In genomic region chr2:235614176-235614860, GRCh38 we compare ENCODE assay signal across 10 cellular contexts.
DNase-seq lines count a peak whose midpoint lies in the region; ATAC-seq, FAIRE-seq and TF ChIP-seq lines count a peak whose summit lies in the region.
"Had no signal": no experiment of that assay in that cellular context is flagged by ENCODE, and none has a peak within 500 bp of the region (broad histone marks: within the 10 kb centered on the region; RNA-seq: fewer than 3 reads in every experiment).

No MANE protein-coding gene starts in this region.

- H3K27me3 ChIP-seq in astrocyte (ENCODE audit: insufficient read depth, low read length) (no peaks in the 10 kb centered on the region), mesenchymal stem cell (ENCODE audit: control insufficient read depth in 1 of 2, insufficient read depth in 1 of 2, low read length in 2 of 2) (no peaks in the 10 kb centered on the region), prostate gland (replicated peaks; ENCODE audit: insufficient read depth) (no peaks in the 10 kb centered on the region)

- H3K27ac Mint-ChIP-seq in astrocyte (ENCODE audit: unreplicated experiment): no peak overlapping the region

- no peak overlapping the region for H3K14ac ChIP-seq in mesenchymal stem cell (ENCODE audit: low read length in 2 of 2)

- peaks cover 10% of the 10 kb centered on the region for H3K36me3 Mint-ChIP-seq in astrocyte (ENCODE audit: low read depth, unreplicated experiment)

- TF ChIP-seq POLR2A in NB4 (IDR thresholded peaks at IDR 0.05; ENCODE audit: extremely low read depth, insufficient read length) (no peak), prostate gland (IDR thresholded peaks at IDR 0.05) (no peak)

- peaks cover 73% of the 10 kb centered on the region for H4K20me1 ChIP-seq in astrocyte (ENCODE audit: insufficient read depth, low read length)

- 91% methylated on average over 14 of the region's 14 CpGs for WGBS in mesenchymal stem cell
- 84% methylated on average over 14 of the region's 14 CpGs for WGBS in prostate gland

- no peak overlapping the region for H2BK15ac ChIP-seq in mesenchymal stem cell (ENCODE audit: low read depth, poor library complexity, severe bottlenecking)

- no peak overlapping the region for H3K18ac ChIP-seq in mesenchymal stem cell (ENCODE audit: low read depth in 1 of 2, low read length in 2 of 2)

- H3K9me3 ChIP-seq in astrocyte (ENCODE audit: insufficient read depth, low read depth, low read length) (no peaks in the 10 kb centered on the region), mesenchymal stem cell (ENCODE audit: control insufficient read depth, low read length) (no peaks in the 10 kb centered on the region), prostate gland (no peaks in the 10 kb centered on the region)

- H3K9me3 Mint-ChIP-seq in astrocyte (ENCODE audit: unreplicated experiment): no peaks in the 10 kb centered on the region
- H3K9me3 Mint-ChIP-seq: central memory CD8-positive, alpha-beta T cell had no signal

- H3K4me3 ChIP-seq in AG10803 (ENCODE audit: low read length): peak overlapping the region; percentile 10; the same call in 1 of the 2 replicates
- no peak overlapping the region for H3K4me3 ChIP-seq in NB4 (ENCODE audit: low read depth, low read length)
- no peak overlapping the region for H3K4me3 ChIP-seq in astrocyte (ENCODE audit: insufficient read depth, low read depth, low read length)
- H3K4me3 ChIP-seq in mesenchymal stem cell (ENCODE audit: insufficient read depth in 1 of 2, low read depth in 1 of 2, low read length in 2 of 2): peak overlapping the region in 1 of 2 experiments; percentile 19
- no peak overlapping the region for H3K4me3 ChIP-seq in prostate gland

- peaks cover 28% of the 10 kb centered on the region for H3K4me1 ChIP-seq in astrocyte (ENCODE audit: insufficient read depth, low read length)
- peaks cover 19% of the 10 kb centered on the region for H3K4me1 ChIP-seq in mesenchymal stem cell (ENCODE audit: control insufficient read depth, insufficient read depth, low read depth, low read length)
- no peaks in the 10 kb centered on the region for H3K4me1 ChIP-seq in prostate gland (replicated peaks)

- DNase-seq in AG10803 (ENCODE audit: low read depth): peak; percentile 69
- peak; percentile 61 for DNase-seq in NB4 (ENCODE audit: low read depth)
- DNase-seq in astrocyte (ENCODE audit: low read depth): no peak
- DNase-seq in mesenchymal stem cell: no peak
- DNase-seq in prostate gland (ENCODE audit: low spot score): no peak
- no peak for DNase-seq in NCI-H526 treated with DMSO at 0.1 percent for 48 hours (lab: John Stamatoyannopoulos, UW)
- DNase-seq: NCI-H187 treated with DMSO at 0.1 percent for 48 hours had no signal

- H3K27me3 Mint-ChIP-seq in astrocyte (ENCODE audit: low read depth, unreplicated experiment): no peaks in the 10 kb centered on the region
- H3K27me3 Mint-ChIP-seq: central memory CD8-positive, alpha-beta T cell had no signal

- no peak overlapping the region for H4K8ac ChIP-seq in mesenchymal stem cell (ENCODE audit: low read length)

- ATAC-seq in GM19463 (IDR thresholded peaks at IDR 0.05; ENCODE audit: unreplicated experiment) (no peak), GM21717 (IDR thresholded peaks at IDR 0.05; ENCODE audit: unreplicated experiment) (no peak)

- peaks cover 34% of the 10 kb centered on the region for H3K4me1 Mint-ChIP-seq in astrocyte (ENCODE audit: low read depth, unreplicated experiment)

- H3K79me2 ChIP-seq in astrocyte (ENCODE audit: insufficient read depth, low read length): peaks cover 29% of the 10 kb centered on the region

- H3K23ac ChIP-seq in mesenchymal stem cell (ENCODE audit: low read length in 2 of 2): no peak overlapping the region

- peak overlapping the region; percentile 18 for H3K9ac ChIP-seq in astrocyte (ENCODE audit: low read length)
- peak overlapping the region; percentile 89 for H3K9ac ChIP-seq in mesenchymal stem cell (ENCODE audit: low read length)

- H3K27ac ChIP-seq in astrocyte (ENCODE audit: low read depth, low read length) (peak overlapping the region; percentile 28), mesenchymal stem cell (ENCODE audit: low read length, poor library complexity, severe bottlenecking) (no peak overlapping the region), prostate gland (no peak overlapping the region)

- H3K4ac ChIP-seq in mesenchymal stem cell (ENCODE audit: low read depth in 1 of 2, low read length in 2 of 2): no peak overlapping the region

- H2AK5ac ChIP-seq in mesenchymal stem cell (ENCODE audit: low read length, severe bottlenecking): peak overlapping the region; percentile 91

- H3K36me3 ChIP-seq in astrocyte (ENCODE audit: insufficient read depth, low read length) (no peaks in the 10 kb centered on the region), mesenchymal stem cell (ENCODE audit: control insufficient read depth in 1 of 2, insufficient read depth in 2 of 2, low read depth in 1 of 2, low read length in 2 of 2) (no peaks in the 10 kb centered on the region), prostate gland (no peaks in the 10 kb centered on the region)

- H3K4me2 ChIP-seq in astrocyte (ENCODE audit: low read length) (peak overlapping the region; percentile 22), mesenchymal stem cell (ENCODE audit: low read length, poor library complexity, severe bottlenecking) (no peak overlapping the region)

- no peak overlapping the region for H2BK120ac ChIP-seq in mesenchymal stem cell (ENCODE audit: low read depth, low read length)

- no peak for TF ChIP-seq CTCF in AG10803 (conservative IDR thresholded peaks at IDR 0.05; ENCODE audit: low read length)
- no peak for TF ChIP-seq CTCF in NB4 (IDR thresholded peaks at IDR 0.05; ENCODE audit: low read depth, low read length)
- no peak for TF ChIP-seq CTCF in astrocyte (IDR thresholded peaks at IDR 0.05; ENCODE audit: insufficient read depth, low read depth, low read length)
- TF ChIP-seq CTCF in prostate gland (IDR thresholded peaks at IDR 0.05): no peak

- peak overlapping the region; percentile 60 for H3K4me3 Mint-ChIP-seq in astrocyte (ENCODE audit: unreplicated experiment)
- H3K4me3 Mint-ChIP-seq: central memory CD8-positive, alpha-beta T cell had no signal

- H2BK5ac ChIP-seq in mesenchymal stem cell (ENCODE audit: low read depth, low read length, poor library complexity, severe bottlenecking): no peak overlapping the region

- H2BK12ac ChIP-seq in mesenchymal stem cell (ENCODE audit: low read length in 2 of 2): no peak overlapping the region

- intact Hi-C loops in prostate gland (cut with DNase I): no loop called here

- peaks cover 45% of the 10 kb centered on the region for H3K79me1 ChIP-seq in mesenchymal stem cell (replicated peaks; ENCODE audit: low read length, poor library complexity, severe bottlenecking)

- no peak overlapping the region for H4K91ac ChIP-seq in mesenchymal stem cell (ENCODE audit: low read length)

- H2AFZ ChIP-seq in astrocyte (ENCODE audit: low read depth, low read length) (no peak overlapping the region), mesenchymal stem cell (ENCODE audit: low read depth, low read length) (no peak overlapping the region)

- no peak for FAIRE-seq in astrocyte (lab: Jason Lieb, UNC)

Comparison
In these comparisons a context has a peak if more than half of its experiments do, and no peak if none do; other contexts are left out.
1. DNase-seq: peak in AG10803 (single experiment) and NB4 (single experiment); none in astrocyte (single experiment), mesenchymal stem cell (single experiment), prostate gland (single experiment) and NCI-H526 treated with DMSO at 0.1 percent for 48 hours (single experiment).